Comparison of ENCODE assay signal across 25 cellular contexts in the genomic region with DNA sequence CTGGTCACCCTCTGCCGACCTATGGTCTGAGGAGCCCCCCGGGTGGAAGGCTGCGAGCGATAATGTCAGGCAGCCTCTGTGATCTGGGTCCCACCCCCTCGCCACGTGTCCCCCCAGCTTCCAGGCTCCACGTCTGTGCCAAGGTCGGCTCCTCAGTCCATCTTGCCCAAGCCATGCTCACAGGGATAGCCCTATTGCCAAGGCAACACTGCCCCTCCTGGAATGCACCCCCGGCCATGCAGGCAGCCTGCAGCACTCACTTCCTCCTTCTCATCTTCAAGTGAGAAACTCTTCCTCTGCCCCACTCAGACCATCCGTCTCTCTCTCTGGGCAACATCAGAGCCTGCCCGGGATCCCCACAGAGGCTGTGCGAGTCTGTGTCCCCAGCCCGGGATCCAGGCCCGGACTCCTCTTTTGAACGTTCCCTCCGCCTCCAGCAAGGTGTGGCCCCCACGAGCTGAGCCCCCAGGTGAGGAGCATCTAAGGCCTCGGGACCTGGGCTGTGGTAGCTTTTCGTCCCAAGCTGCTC.
DNase-seq lines count a peak whose midpoint lies in the region; ATAC-seq and TF ChIP-seq lines count a peak whose summit lies in the region.
"Had no signal": no experiment of that assay in that cellular context is flagged by ENCODE, and none has a peak within 500 bp of the region (broad histone marks: within the 10 kb centered on the region; RNA-seq: fewer than 3 reads in every experiment).

No MANE protein-coding gene starts in this region.

- no peaks in the 10 kb centered on the region for H3K36me3 Mint-ChIP-seq in stimulated activated memory B cell treated with anti-CD40 and anti-IgM and Interleukin-4, amounts not matched to agents 10 μg/mL and 1 μg/mL and 100 μg/mL, for 72 hours
- H3K36me3 Mint-ChIP-seq in CD8-positive, alpha-beta T cell: no peaks in the 10 kb centered on the region
- H3K36me3 Mint-ChIP-seq: CD8-positive, alpha-beta memory T cell had no signal

- POLR2A ChIA-PET in CD8-positive, alpha-beta T cell (lab: Charles Lee): no interaction called here

- no peak overlapping the region for H3K4me3 Mint-ChIP-seq in stimulated activated memory B cell treated with anti-CD40 and anti-IgM and Interleukin-4, amounts not matched to agents 10 μg/mL and 1 μg/mL and 100 μg/mL, for 72 hours
- H3K4me3 Mint-ChIP-seq in CD8-positive, alpha-beta T cell: no peak overlapping the region
- H3K4me3 Mint-ChIP-seq: CD8-positive, alpha-beta memory T cell; HFFc6 had no signal

- no peak overlapping the region for H3K27ac ChIP-seq in right atrium auricular region
- H3K27ac ChIP-seq in esophagus muscularis mucosa (replicated peaks in 1 of 4): no peak overlapping the region
- no peak overlapping the region for H3K27ac ChIP-seq in CD8-positive, alpha-beta T cell (ENCODE audit: low read depth, low read length)
- H3K27ac ChIP-seq: C4-2B, GM23248, SJCRH30 had no signal

- H3K27me3 ChIP-seq in right atrium auricular region: no peaks in the 10 kb centered on the region
- peaks cover 0 to 59% (median 2%) of the 10 kb centered on the region in 4 donors for H3K27me3 ChIP-seq in esophagus muscularis mucosa
- no peaks in the 10 kb centered on the region for H3K27me3 ChIP-seq in CD8-positive, alpha-beta T cell (ENCODE audit: insufficient read depth, low read length)

- no peak overlapping the region for H3K4me3 ChIP-seq in right atrium auricular region
- no peak overlapping the region for H3K4me3 ChIP-seq in esophagus muscularis mucosa
- no peak overlapping the region for H3K4me3 ChIP-seq in CD8-positive, alpha-beta T cell (ENCODE audit: low read depth, low read length)
- H3K4me3 ChIP-seq: GM23248, HAP-1, SJCRH30 had no signal

- TF ChIP-seq CTCF in right atrium auricular region (IDR thresholded peaks at IDR 0.05) (no peak), esophagus muscularis mucosa (IDR thresholded peaks at IDR 0.05) (no peak)
- TF ChIP-seq CTCF in CD8-positive, alpha-beta T cell (IDR thresholded peaks at IDR 0.05): no peak

- peaks cover 41% of the 10 kb centered on the region for H3K27me3 Mint-ChIP-seq in stimulated activated memory B cell treated with anti-CD40 and anti-IgM and Interleukin-4, amounts not matched to agents 10 μg/mL and 1 μg/mL and 100 μg/mL, for 72 hours
- peaks cover 20% of the 10 kb centered on the region for H3K27me3 Mint-ChIP-seq in CD8-positive, alpha-beta T cell (ENCODE audit: low read depth)

- H3K27ac Mint-ChIP-seq in stimulated activated memory B cell treated with anti-CD40 and anti-IgM and Interleukin-4, amounts not matched to agents 10 μg/mL and 1 μg/mL and 100 μg/mL, for 72 hours: no peak overlapping the region
- H3K27ac Mint-ChIP-seq in CD8-positive, alpha-beta T cell: no peak overlapping the region
- H3K27ac Mint-ChIP-seq: HFFc6 had no signal

- 79% methylated on average over 15 of the region's 19 CpGs for WGBS in esophagus muscularis mucosa

- no peak for TF ChIP-seq EP300 in esophagus muscularis mucosa (IDR thresholded peaks at IDR 0.05)

- H3K4me1 Mint-ChIP-seq in stimulated activated memory B cell treated with anti-CD40 and anti-IgM and Interleukin-4, amounts not matched to agents 10 μg/mL and 1 μg/mL and 100 μg/mL, for 72 hours: no peaks in the 10 kb centered on the region
- H3K4me1 Mint-ChIP-seq in CD8-positive, alpha-beta T cell (ENCODE audit: low read depth): no peaks in the 10 kb centered on the region
- H3K4me1 Mint-ChIP-seq: CD8-positive, alpha-beta memory T cell had no signal

- intact Hi-C loops in cardiac septum (cut with DNase I): no loop called here
- intact Hi-C loops in esophagus muscularis mucosa (cut with DNase I): no loop called here
- intact Hi-C loops in CD8-positive, alpha-beta T cell (cut with DNase I, micrococcal nuclease): no loop called here

- TF ChIP-seq POLR2A in esophagus muscularis mucosa (IDR thresholded peaks at IDR 0.05; ENCODE audit: low read depth): no peak

- ATAC-seq in stimulated activated memory B cell treated with anti-CD40 and anti-IgM and Interleukin-4, amounts not matched to agents 10 μg/mL and 1 μg/mL and 100 μg/mL, for 72 hours: peak; percentile 25
- ATAC-seq in GM18498 (IDR thresholded peaks at IDR 0.05; ENCODE audit: unreplicated experiment): no peak
- no peak for ATAC-seq in CD8-positive, alpha-beta T cell
- ATAC-seq: PC-3 had no signal

- H3K9me3 ChIP-seq in right atrium auricular region (peaks cover 0 to 12% of the 10 kb centered on the region in 2 donors), esophagus muscularis mucosa (peaks cover 0 to 5% (median 2%) of the 10 kb centered on the region in 4 donors)
- no peaks in the 10 kb centered on the region for H3K9me3 ChIP-seq in CD8-positive, alpha-beta T cell (ENCODE audit: low read length)
- H3K9me3 ChIP-seq: HAP-1, SJCRH30 had no signal

- no peaks in the 10 kb centered on the region for H3K36me3 ChIP-seq in right atrium auricular region
- no peaks in the 10 kb centered on the region for H3K36me3 ChIP-seq in esophagus muscularis mucosa
- H3K36me3 ChIP-seq in CD8-positive, alpha-beta T cell (ENCODE audit: insufficient read depth, low read length): no peaks in the 10 kb centered on the region
- H3K36me3 ChIP-seq: HAP-1, SJCRH30 had no signal

- H3K4me1 ChIP-seq in right atrium auricular region: no peaks in the 10 kb centered on the region
- H3K4me1 ChIP-seq in esophagus muscularis mucosa: no peaks in the 10 kb centered on the region
- no peaks in the 10 kb centered on the region for H3K4me1 ChIP-seq in CD8-positive, alpha-beta T cell (ENCODE audit: insufficient read depth, low read length)
- H3K4me1 ChIP-seq: HAP-1, SJCRH30 had no signal

- CTCF ChIA-PET in CD8-positive, alpha-beta T cell (lab: Charles Lee): no interaction called here

- DNase-seq in right atrium auricular region (ENCODE audit: low spot score): peak; percentile 50
- DNase-seq in cardiac septum (ENCODE audit: low spot score): no peak
- peak; percentile 82 for DNase-seq in esophagus muscularis mucosa (ENCODE audit: extremely low spot score)
- DNase-seq in stimulated activated CD8-positive, alpha-beta memory T cell treated with anti-CD3 and anti-CD28 coated beads, Interleukin-4, amount 100 ng/mL, for 48 hours: no peak
- DNase-seq in CD8-positive, alpha-beta T cell: no peak
- DNase-seq: AML-193; DMS79 treated with DMSO at 0.1 percent for 48 hours; GF-D8; GM23248; HFFc6; IMR-90; KG1; MM.1S; NCI-H2029 treated with DMSO at 0.1 percent for 48 hours; NCI-H446 treated with DMSO at 0.1 percent for 48 hours; NCI-H526; NCI-H82; NK-92 treated with Interleukin-12 subunit alpha and Interleukin-12 subunit beta, amount 100 ng/mL, for 24 hours; PC-3; SJCRH30 had no signal

- peaks cover 3% of the 10 kb centered on the region for H3K9me3 Mint-ChIP-seq in stimulated activated memory B cell treated with anti-CD40 and anti-IgM and Interleukin-4, amounts not matched to agents 10 μg/mL and 1 μg/mL and 100 μg/mL, for 72 hours
- H3K9me3 Mint-ChIP-seq in CD8-positive, alpha-beta T cell: no peaks in the 10 kb centered on the region

Comparison
In these comparisons a context has a peak if more than half of its experiments do, and no peak if none do; other contexts are left out.
1. DNase-seq: peak in right atrium auricular region (single experiment) and esophagus muscularis mucosa (single experiment); none in cardiac septum (single experiment), stimulated activated CD8-positive, alpha-beta memory T cell treated with anti-CD3 and anti-CD28 coated beads, Interleukin-4, amount 100 ng/mL, for 48 hours (single experiment) and CD8-positive, alpha-beta T cell (0 of 7).